Comparison of ENCODE assay signal across 11 cellular contexts in genomic region chr1:160209041-160209655, GRCh38. TPM values are rescaled to one million over a fixed set of nuclear protein-coding genes. Genes with fewer than 3 reads are reported as not detected.
DNase-seq lines count a peak whose midpoint lies in the region; ATAC-seq and TF ChIP-seq lines count a peak whose summit lies in the region.
"Had no signal": no experiment of that assay in that cellular context is flagged by ENCODE, and none has a peak within 500 bp of the region (broad histone marks: within the 10 kb centered on the region; RNA-seq: fewer than 3 reads in every experiment).

No MANE protein-coding gene starts in this region.

- no peaks in the 10 kb centered on the region for H3K9me3 ChIP-seq in CD8-positive, alpha-beta T cell (ENCODE audit: low read length)
- H3K9me3 ChIP-seq in WERI-Rb-1 (ENCODE audit: severe bottlenecking) (no peaks in the 10 kb centered on the region), esophagus muscularis mucosa (no peaks in the 10 kb centered on the region), sigmoid colon (no peaks in the 10 kb centered on the region)

- TF ChIP-seq EP300 in esophagus muscularis mucosa (IDR thresholded peaks at IDR 0.05), result no peak
- no peak for TF ChIP-seq EP300 in sigmoid colon (IDR thresholded peaks at IDR 0.05)

- H3K27ac ChIP-seq in CD8-positive, alpha-beta T cell (ENCODE audit: low read depth, low read length), result no peak overlapping the region
- peak overlapping the region; percentile 88 for H3K27ac ChIP-seq in WERI-Rb-1
- H3K27ac ChIP-seq in esophagus muscularis mucosa (replicated peaks in 1 of 4), result peak overlapping the region; percentile 89 to 96 (median 91)
- H3K27ac ChIP-seq in sigmoid colon, result peak overlapping the region; percentile 29 to 99 (median 96)

- H3K9me3 Mint-ChIP-seq in CD8-positive, alpha-beta T cell, result no peaks in the 10 kb centered on the region

- 51% methylated on average over 5 of the region's 5 CpGs for WGBS in esophagus muscularis mucosa
- 71 to 83% methylated on average over 5 of the region's 5 CpGs for WGBS in sigmoid colon, 2 donors

- peaks cover 34% of the 10 kb centered on the region for H3K4me1 Mint-ChIP-seq in CD8-positive, alpha-beta T cell (ENCODE audit: low read depth)

- H3K4me1 ChIP-seq in CD8-positive, alpha-beta T cell (ENCODE audit: insufficient read depth, low read length), result peaks cover 18% of the 10 kb centered on the region
- peaks cover 61 to 68% (median 63%) of the 10 kb centered on the region in 4 donors for H3K4me1 ChIP-seq in esophagus muscularis mucosa
- peaks cover 0 to 65% (median 59%) of the 10 kb centered on the region in 4 donors for H3K4me1 ChIP-seq in sigmoid colon

- H3K36me3 ChIP-seq in CD8-positive, alpha-beta T cell (ENCODE audit: insufficient read depth, low read length), result peaks cover 3% of the 10 kb centered on the region
- H3K36me3 ChIP-seq in WERI-Rb-1 (peaks cover 76% of the 10 kb centered on the region), esophagus muscularis mucosa (peaks cover 26 to 53% (median 51%) of the 10 kb centered on the region in 4 donors), sigmoid colon (peaks cover 19 to 30% (median 26%) of the 10 kb centered on the region in 4 donors)

- no peak for DNase-seq in CD8-positive, alpha-beta T cell
- DNase-seq in WERI-Rb-1, result peak; percentile 62
- no peak for DNase-seq in esophagus muscularis mucosa (ENCODE audit: extremely low spot score)
- no peak for DNase-seq in sigmoid colon
- no peak for DNase-seq in hippocampal formation (lab: John Stamatoyannopoulos, UW)
- no peak for DNase-seq in DMS 273 treated with DMSO at 0.1 percent for 48 hours (lab: John Stamatoyannopoulos, UW)
- DNase-seq in AG20443 (ENCODE audit: low spot score), result no peak
- no peak for DNase-seq in dedifferentiated amniotic fluid mesenchymal stem cell (ENCODE audit: extremely low spot score)
- DNase-seq: GF-D8; NCI-H510A; stimulated activated CD4-positive, alpha-beta T cell treated with anti-CD3 and anti-CD28 coated beads, Interleukin-4, amount 100 ng/mL, for 4 hours had no signal

- no peak for TF ChIP-seq CTCF in CD8-positive, alpha-beta T cell (IDR thresholded peaks at IDR 0.05)
- no peak for TF ChIP-seq CTCF in WERI-Rb-1 (IDR thresholded peaks at IDR 0.05; ENCODE audit: low read depth, low read length)
- no peak for TF ChIP-seq CTCF in esophagus muscularis mucosa (IDR thresholded peaks at IDR 0.05)
- TF ChIP-seq CTCF in sigmoid colon (IDR thresholded peaks at IDR 0.05), result no peak

- H3K36me3 Mint-ChIP-seq in CD8-positive, alpha-beta T cell, result peaks cover 42% of the 10 kb centered on the region

- CTCF ChIA-PET in CD8-positive, alpha-beta T cell (lab: Charles Lee), result interaction anchor here (1.5 to 3.0 kb wide), 2 partner anchors 11 to 16 kb away, joined by 4 to 11 read pairs; no protein-coding TSS in a partner anchor

- TF ChIP-seq POLR2A in esophagus muscularis mucosa (IDR thresholded peaks at IDR 0.05; ENCODE audit: low read depth) (no peak), sigmoid colon (IDR thresholded peaks at IDR 0.05) (no peak)

- no peak overlapping the region for H3K4me3 ChIP-seq in CD8-positive, alpha-beta T cell (ENCODE audit: low read depth, low read length)
- H3K4me3 ChIP-seq in WERI-Rb-1 (ENCODE audit: low read depth, low read length), result no peak overlapping the region
- H3K4me3 ChIP-seq in esophagus muscularis mucosa, result no peak overlapping the region
- H3K4me3 ChIP-seq in sigmoid colon, result no peak overlapping the region

- no peak for ATAC-seq in CD8-positive, alpha-beta T cell

- no peak overlapping the region for H3K4me3 Mint-ChIP-seq in CD8-positive, alpha-beta T cell

- no peaks in the 10 kb centered on the region for H3K27me3 Mint-ChIP-seq in CD8-positive, alpha-beta T cell (ENCODE audit: low read depth)

- POLR2A ChIA-PET in CD8-positive, alpha-beta T cell (lab: Charles Lee), result interaction anchor here (0.6 kb wide), 1 partner anchor 79 kb away, joined by 3 read pairs; no protein-coding TSS in a partner anchor

- H3K27ac Mint-ChIP-seq in CD8-positive, alpha-beta T cell, result peak overlapping the region; percentile 79

- no peaks in the 10 kb centered on the region for H3K27me3 ChIP-seq in CD8-positive, alpha-beta T cell (ENCODE audit: insufficient read depth, low read length)
- H3K27me3 ChIP-seq in WERI-Rb-1 (ENCODE audit: insufficient read depth, low read depth, severe bottlenecking) (no peaks in the 10 kb centered on the region), esophagus muscularis mucosa (no peaks in the 10 kb centered on the region), sigmoid colon (no peaks in the 10 kb centered on the region)

- intact Hi-C loops in CD8-positive, alpha-beta T cell (cut with DNase I, micrococcal nuclease), result loop anchor here (5.0 kb wide), 3 partner anchors 48 to 107 kb away; partner anchors contain the start of gene DCAF8 (in 1 of the 2)
- intact Hi-C loops in esophagus muscularis mucosa (cut with DNase I), result loop anchor here (5.0 kb wide), 1 partner anchor 38 kb away; no protein-coding TSS in a partner anchor
- intact Hi-C loops in sigmoid colon (cut with DNase I), result loop anchor here (5.0 kb wide), 2 partner anchors 92 to 133 kb away; partner anchors contain the start of genes ATP1A2, COPA and NCSTN

RNA-seq across cellular contexts. Expression of gene PEA15, which starts 4.0 kb away (rescaled TPM):
- total RNA-seq in CD8-positive, alpha-beta T cell, result 10 to 100 TPM in 1 of 2 experiments, 1 to 10 TPM in 1; 9.1 to 10.9 TPM
- total RNA-seq in esophagus muscularis mucosa (100 to 1,000 TPM; 161 to 286 (median 239) TPM), sigmoid colon (100 to 1,000 TPM in 1 of 4 donors, 10 to 100 TPM in 3; 65.7 to 126 (median 88.8) TPM)
- 100 to 1,000 TPM in 2 of 3 donors, 10 to 100 TPM in 1; 42.5 to 113 (median 109) TPM for polyA plus RNA-seq in sigmoid colon

RNA-seq across cellular contexts. Expression of gene CASQ1, which starts 18.8 kb away (rescaled TPM):
- not detected for total RNA-seq in CD8-positive, alpha-beta T cell
- total RNA-seq in esophagus muscularis mucosa (1 to 10 TPM; 2.9 to 4.9 (median 4.6) TPM), sigmoid colon (1 to 10 TPM in 3 of 4 donors, under 1 TPM in 1; 0.66 to 9.4 (median 2.4) TPM)
- polyA plus RNA-seq in sigmoid colon, result under 1 TPM in 2 of 3 donors, not detected in 1; 0.28 to 0.60 TPM

RNA-seq across cellular contexts. Expression of gene DCAF8, which starts 53.2 kb away (rescaled TPM):
- 100 to 1,000 TPM; 152 to 162 TPM for total RNA-seq in CD8-positive, alpha-beta T cell
- total RNA-seq in esophagus muscularis mucosa (100 to 1,000 TPM; 111 to 191 (median 172) TPM), sigmoid colon (100 to 1,000 TPM; 138 to 184 (median 147) TPM)
- 10 to 100 TPM; 28.2 to 76.1 (median 44.4) TPM for polyA plus RNA-seq in sigmoid colon

RNA-seq across cellular contexts. Expression of gene ATP1A4, which starts 57.7 kb away (rescaled TPM):
- not detected for total RNA-seq in CD8-positive, alpha-beta T cell
- total RNA-seq in esophagus muscularis mucosa, result 1 to 10 TPM in 1 of 4 donors, under 1 TPM in 2, not detected in 1; 0.17 to 2.1 (median 0.98) TPM
- 1 to 10 TPM in 1 of 4 donors, under 1 TPM in 1, not detected in 2; 0.27 to 3.0 TPM for total RNA-seq in sigmoid colon
- under 1 TPM in 1 of 3 donors, not detected in 2; 0.22 TPM for polyA plus RNA-seq in sigmoid colon

Comparison
In these comparisons a context has a peak if more than half of its experiments do, and no peak if none do; other contexts are left out.
1. RNA of gene PEA15, which starts 4.0 kb away (total RNA-seq): 161 to 286 TPM in esophagus muscularis mucosa and 65.7 to 126 TPM in sigmoid colon; 9.1 to 10.9 TPM in CD8-positive, alpha-beta T cell; every median in the first group is over 4 times any median in the second.